ENCODE assay signal across 15 cellular contexts in genomic region chr7:111312966-111313365, GRCh38.
DNase-seq lines count a peak whose midpoint lies in the region; ATAC-seq, FAIRE-seq and TF ChIP-seq lines count a peak whose summit lies in the region.
"Had no signal": no experiment of that assay in that cellular context is flagged by ENCODE, and none has a peak within 500 bp of the region (broad histone marks: within the 10 kb centered on the region; RNA-seq: fewer than 3 reads in every experiment).

No MANE protein-coding gene starts in this region.

- H3K4me3 Mint-ChIP-seq in neural progenitor cell: no peak overlapping the region
- H3K4me3 Mint-ChIP-seq: naive thymus-derived CD8-positive, alpha-beta T cell had no signal

- H4K20me1 ChIP-seq in OCI-LY7 (ENCODE audit: insufficient read depth, low read length) (no peaks in the 10 kb centered on the region), neural progenitor cell (ENCODE audit: low read depth) (no peaks in the 10 kb centered on the region)

- H3K4me3 ChIP-seq in OCI-LY7 (ENCODE audit: low read depth, low read length, poor library complexity, severe bottlenecking) (no peak overlapping the region), epithelial cell of proximal tubule (ENCODE audit: low read depth, low read length) (no peak overlapping the region), neural progenitor cell (no peak overlapping the region)
- H3K4me3 ChIP-seq: testis had no signal

- H3K9me3 ChIP-seq in OCI-LY7 (ENCODE audit: low read length) (no peaks in the 10 kb centered on the region), neural progenitor cell (ENCODE audit: low read depth) (no peaks in the 10 kb centered on the region)
- H3K9me3 ChIP-seq: testis had no signal

- DNase-seq in H54 (ENCODE audit: insufficient read length, low spot score) (no peak), OCI-LY7 (ENCODE audit: low spot score) (peak; percentile 1), epithelial cell of proximal tubule (ENCODE audit: low read depth) (no peak), neural progenitor cell (ENCODE audit: low spot score) (peak; percentile 9), hippocampal formation (lab: John Stamatoyannopoulos, UW) (no peak), NOMO-1 (lab: John Stamatoyannopoulos, UW; ENCODE audit: unreplicated experiment in 2 of 2) (no peak)
- DNase-seq: activated CD4-positive, alpha-beta T cell treated with anti-CD3 and anti-CD28 coated beads for 4 hours; central memory CD4-positive, alpha-beta T cell; COR-L47; naive thymus-derived CD8-positive, alpha-beta T cell; NCI-H1436; NCI-H774; testis had no signal

- H3K4me1 ChIP-seq in OCI-LY7 (ENCODE audit: insufficient read depth, low read length, poor library complexity, severe bottlenecking): no peaks in the 10 kb centered on the region
- peaks cover 10% of the 10 kb centered on the region for H3K4me1 ChIP-seq in neural progenitor cell
- H3K4me1 ChIP-seq: testis had no signal

- BruUV-seq in OCI-LY7 (replicated peaks; lab: Mats Ljungman, UMichigan): no TSS peak

- FAIRE-seq in H54 (lab: Jason Lieb, UNC): peak; percentile 30

- no peak overlapping the region for H3K9ac ChIP-seq in neural progenitor cell

- TF ChIP-seq POLR2A in H54 (IDR thresholded peaks at IDR 0.05; ENCODE audit: low read depth, low read length): no peak

- intact Hi-C loops in OCI-LY7 (cut with micrococcal nuclease; ENCODE audit: unreplicated experiment): loop anchor here (10.0 kb wide), 1 partner anchor 422 kb away; no protein-coding TSS in a partner anchor

- POLR2A ChIA-PET in OCI-LY7 (lab: Charles Lee): no interaction called here

- H3K36me3 ChIP-seq in OCI-LY7 (ENCODE audit: insufficient read depth, low read length) (no peaks in the 10 kb centered on the region), neural progenitor cell (no peaks in the 10 kb centered on the region)

- 0 out of 2 replicates have a peak, but pooled peaks have one; percentile 28 for TF ChIP-seq CTCF in OCI-LY7 (conservative IDR thresholded peaks at IDR 0.05; ENCODE audit: low read length)
- peak; percentile 28 for TF ChIP-seq CTCF in epithelial cell of proximal tubule (conservative IDR thresholded peaks at IDR 0.05; ENCODE audit: low read depth, low read length)
- peak; percentile 5 for TF ChIP-seq CTCF in neural progenitor cell (IDR thresholded peaks at IDR 0.05)

- H3K27me3 Mint-ChIP-seq in neural progenitor cell (ENCODE audit: insufficient read depth, low read depth): no peaks in the 10 kb centered on the region
- H3K27me3 Mint-ChIP-seq: naive thymus-derived CD8-positive, alpha-beta T cell had no signal

- H3K9me2 ChIP-seq in OCI-LY7 (ENCODE audit: insufficient read depth, low read length): no peaks in the 10 kb centered on the region

- no peaks in the 10 kb centered on the region for H3K4me1 Mint-ChIP-seq in neural progenitor cell

- H3K79me2 ChIP-seq in OCI-LY7 (ENCODE audit: insufficient read depth, low read depth, low read length): no peaks in the 10 kb centered on the region
- no peaks in the 10 kb centered on the region for H3K79me2 ChIP-seq in neural progenitor cell (ENCODE audit: low read depth)

- no peak overlapping the region for H3K27ac Mint-ChIP-seq in neural progenitor cell

- no peak overlapping the region for H3K4me2 ChIP-seq in OCI-LY7 (ENCODE audit: low read length)
- H3K4me2 ChIP-seq in neural progenitor cell: no peak overlapping the region

- H2AFZ ChIP-seq in OCI-LY7 (ENCODE audit: low read length): no peak overlapping the region
- H2AFZ ChIP-seq in neural progenitor cell (replicated peaks): no peak overlapping the region

- no peaks in the 10 kb centered on the region for H3K36me3 Mint-ChIP-seq in neural progenitor cell

- CTCF ChIA-PET in OCI-LY7 (lab: Charles Lee; ENCODE audit: unreplicated experiment): no interaction called here

- no peaks in the 10 kb centered on the region for H3K27me3 ChIP-seq in neural progenitor cell
- H3K27me3 ChIP-seq: testis had no signal

- ATAC-seq in GM19467 (IDR thresholded peaks at IDR 0.05; ENCODE audit: unreplicated experiment) (no peak), GM21619 (IDR thresholded peaks at IDR 0.05; ENCODE audit: unreplicated experiment) (no peak)
- ATAC-seq: naive thymus-derived CD8-positive, alpha-beta T cell had no signal

- no peaks in the 10 kb centered on the region for H3F3A ChIP-seq in neural progenitor cell (ENCODE audit: low read depth)

- H3K27ac ChIP-seq in OCI-LY7 (ENCODE audit: low read depth, low read length, poor library complexity, severe bottlenecking): no peak overlapping the region
- no peak overlapping the region for H3K27ac ChIP-seq in neural progenitor cell
- H3K27ac ChIP-seq: testis had no signal

- no peaks in the 10 kb centered on the region for H3K9me3 Mint-ChIP-seq in neural progenitor cell
- H3K9me3 Mint-ChIP-seq: naive thymus-derived CD8-positive, alpha-beta T cell had no signal

Comparison
In these comparisons a context has a peak if more than half of its experiments do, and no peak if none do; other contexts are left out.
1. DNase-seq: peak in OCI-LY7 (single experiment) and neural progenitor cell (single experiment); none in H54 (single experiment), epithelial cell of proximal tubule (single experiment), hippocampal formation (0 of 2) and NOMO-1 (0 of 2).
2. Peak in every context shown above with its lines, with median percentiles within 50 percentile points of each other: CTCF ChIP-seq.